Comparison of ENCODE assay signal across 24 cellular contexts in genomic region chrX:117002981-117003380, GRCh38.
"Had no signal": no experiment of that assay in that cellular context is flagged by ENCODE, and none has a peak within 500 bp of the region (broad histone marks: within the 10 kb centered on the region; RNA-seq: fewer than 3 reads in every experiment).

No MANE protein-coding gene starts in this region.

- DNase-seq: dermis blood vessel endothelial cell; effector CD8-positive, alpha-beta T cell; effector memory CD8-positive, alpha-beta T cell; endodermal cell; erythroblast; esophagus squamous epithelium; foreskin fibroblast; foreskin melanocyte; gastrocnemius medialis; glutamatergic neuron; head of caudate nucleus; heart right ventricle; hippocampal formation; left cardiac atrium; left lung; left ventricle myocardium superior; lower lobe of right lung; mesenchymal stem cell; mucosa of descending colon; naive B cell had no signal

- H3K36me3 ChIP-seq: esophagus squamous epithelium, gastrocnemius medialis, heart right ventricle, left lung, lower lobe of right lung had no signal

- ATAC-seq: effector memory CD8-positive, alpha-beta T cell; esophagus mucosa; gastrocnemius medialis; heart right ventricle; left cardiac atrium; left lung; left ventricle myocardium superior; lower lobe of right lung; mucosa of descending colon had no signal

- H3K27me3 Mint-ChIP-seq: effector memory CD8-positive, alpha-beta T cell; naive B cell had no signal

- H3K27ac Mint-ChIP-seq: effector memory CD8-positive, alpha-beta T cell; endodermal cell; mesothelial cell of epicardium; naive B cell had no signal

- H3K4me3 Mint-ChIP-seq: effector memory CD8-positive, alpha-beta T cell; endodermal cell; mesothelial cell of epicardium; naive B cell had no signal

- H3K27ac ChIP-seq: coronary artery, epithelial cell of prostate, esophagus squamous epithelium, gastrocnemius medialis, heart right ventricle, left lung, lower lobe of right lung had no signal

- H3K4me1 Mint-ChIP-seq: mesothelial cell of epicardium, naive B cell had no signal

- H3K9me3 ChIP-seq: esophagus squamous epithelium, gastrocnemius medialis, left lung, lower lobe of right lung, mucosa of descending colon had no signal

- H3K4me1 ChIP-seq: esophagus squamous epithelium, gastrocnemius medialis, heart right ventricle, left lung, lower lobe of right lung had no signal

- H3K36me3 Mint-ChIP-seq: mesothelial cell of epicardium, naive B cell had no signal

- H3K9me3 Mint-ChIP-seq: mesothelial cell of epicardium had no signal

- H3K27me3 ChIP-seq: esophagus squamous epithelium, gastrocnemius medialis, heart right ventricle, left lung had no signal

- H3K4me3 ChIP-seq: coronary artery, esophagus squamous epithelium, gastrocnemius medialis, heart right ventricle, left lung, lower lobe of right lung, mucosa of descending colon had no signal
